Comparison of ENCODE assay signal across 20 cellular contexts in genomic region chr2:33502025-33502424, GRCh38. TPM values are rescaled to one million over a fixed set of nuclear protein-coding genes. Genes with fewer than 3 reads are reported as not detected.
DNase-seq lines count a peak whose midpoint lies in the region; ATAC-seq, FAIRE-seq and TF ChIP-seq lines count a peak whose summit lies in the region.
"Had no signal": no experiment of that assay in that cellular context is flagged by ENCODE, and none has a peak within 500 bp of the region (broad histone marks: within the 10 kb centered on the region; RNA-seq: fewer than 3 reads in every experiment).

No MANE protein-coding gene starts in this region.

- H3K27me3 ChIP-seq in brain microvascular endothelial cell (replicated peaks): no peaks in the 10 kb centered on the region
- H3K27me3 ChIP-seq: right atrium auricular region, thyroid gland had no signal

- H3K4me3 ChIP-seq in NB4 (ENCODE audit: low read depth, low read length) (no peak overlapping the region), brain microvascular endothelial cell (ENCODE audit: low read depth, low read length) (no peak overlapping the region)
- H3K4me3 ChIP-seq: right atrium auricular region, thyroid gland had no signal

- peak overlapping the region; percentile 44 for H3K27ac ChIP-seq in angular gyrus (ENCODE audit: low read depth, low read length)
- H3K27ac ChIP-seq in substantia nigra (ENCODE audit: low read depth, low read length, poor library complexity, severe bottlenecking): peak overlapping the region; percentile 14
- H3K27ac ChIP-seq in brain microvascular endothelial cell: no peak overlapping the region
- H3K27ac ChIP-seq: right atrium auricular region, thyroid gland had no signal

- TF ChIP-seq POLR2A in NB4 (IDR thresholded peaks at IDR 0.05; ENCODE audit: extremely low read depth, insufficient read length): no peak

- H3K36me3 ChIP-seq in brain microvascular endothelial cell (replicated peaks): no peaks in the 10 kb centered on the region
- H3K36me3 ChIP-seq: right atrium auricular region, thyroid gland had no signal

- DNase-seq in GM19239 (ENCODE audit: insufficient read length, low spot score) (no peak), NB4 (ENCODE audit: low read depth) (peak; percentile 56), substantia nigra (lab: John Stamatoyannopoulos, UW) (no peak), brain microvascular endothelial cell (no peak), frontal cortex (ENCODE audit: low spot score in 2 of 2) (no peak)
- DNase-seq: activated CD4-positive, alpha-beta memory T cell treated with anti-CD3 and anti-CD28 coated beads, Interleukin-2, amount 10 ng/mL, durations not matched to agents 7 days and 5 days; cerebellar nuclear complex; KG1; midbrain; NCI-H1105 treated with DMSO at 0.1 percent for 48 hours; NCI-H2029; NCI-H226; OCI-M1; SW 1271; thyroid gland had no signal

- ATAC-seq in GM21737 (IDR thresholded peaks at IDR 0.05; ENCODE audit: unreplicated experiment): no peak
- ATAC-seq: left lobe of liver; stimulated activated effector memory CD8-positive, alpha-beta T cell treated with anti-CD3 and anti-CD28 coated beads, Interleukin-12 subunit alpha, Interleukin-12 subunit beta, amount 100 ng/mL, for 72 hours had no signal

- in situ Hi-C loops in brain microvascular endothelial cell (cut with HindIII; ENCODE audit: low pct_ligation_motif_present, low sequenced_read_pairs): no loop called here

- TF ChIP-seq CTCF in NB4 (IDR thresholded peaks at IDR 0.05; ENCODE audit: low read depth, low read length) (no peak), brain microvascular endothelial cell (IDR thresholded peaks at IDR 0.05; ENCODE audit: low read depth, low read length, missing control alignments) (no peak)

- peak; percentile 66 for FAIRE-seq in GM19239 (lab: Jason Lieb, UNC)
- FAIRE-seq in frontal cortex (lab: Jason Lieb, UNC): no peak

RNA-seq across cellular contexts. Expression of gene RASGRP3, which starts 25.6 kb away (rescaled TPM):
- 7.7 TPM for total RNA-seq in frontal cortex
